Comparison of ENCODE assay signal across 15 cellular contexts in genomic region chr1:172977296-172978027, GRCh38.
DNase-seq lines count a peak whose midpoint lies in the region; ATAC-seq and TF ChIP-seq lines count a peak whose summit lies in the region.
"Had no signal": no experiment of that assay in that cellular context is flagged by ENCODE, and none has a peak within 500 bp of the region (broad histone marks: within the 10 kb centered on the region; RNA-seq: fewer than 3 reads in every experiment).

No MANE protein-coding gene starts in this region.

- ATAC-seq in GM19452 (IDR thresholded peaks at IDR 0.05; ENCODE audit: unreplicated experiment), result peak; percentile 55
- no peak for ATAC-seq in GM19397 (IDR thresholded peaks at IDR 0.05; ENCODE audit: unreplicated experiment)
- ATAC-seq: T-helper 17 cell had no signal

- no peaks in the 10 kb centered on the region for H3K79me2 ChIP-seq in ACC112 (ENCODE audit: control insufficient read depth, insufficient read depth, low read length, unreplicated experiment)

- H3K27me3 Mint-ChIP-seq in Caco-2 (ENCODE audit: insufficient read depth, unreplicated experiment), result no peaks in the 10 kb centered on the region
- H3K27me3 Mint-ChIP-seq: T-helper 17 cell had no signal

- H3K27ac Mint-ChIP-seq in Caco-2 (ENCODE audit: unreplicated experiment), result no peak overlapping the region
- H3K27ac Mint-ChIP-seq: activated T-helper 1 cell treated with anti-CD3 and anti-CD28 coated beads, Interleukin-12 subunit alpha, Interleukin-12 subunit beta, Interleukin-2, Interleukin-4 antibody, amounts not matched to agents 30 ng/mL and 10 ng/mL and 1 ng/mL, durations not matched to agents 14 hours and 24 hours and 36 hours; immature natural killer cell had no signal

- H3K27me3 ChIP-seq in ACC112 (ENCODE audit: insufficient read depth, low read length) (no peaks in the 10 kb centered on the region), MG63 (no peaks in the 10 kb centered on the region), Caco-2 (replicated peaks; ENCODE audit: control insufficient read depth, insufficient read depth, low read length) (no peaks in the 10 kb centered on the region), tibial artery (no peaks in the 10 kb centered on the region)
- H3K27me3 ChIP-seq: tibial nerve had no signal

- H3K27ac ChIP-seq in ACC112 (ENCODE audit: low read depth, low read length) (peak overlapping the region; percentile 92), tibial artery (no peak overlapping the region)
- H3K27ac ChIP-seq: tibial nerve had no signal

- H3K9me3 ChIP-seq in MG63 (peaks cover 5% of the 10 kb centered on the region; the same call in 1 of the 2 replicates), Caco-2 (no peaks in the 10 kb centered on the region), tibial artery (no peaks in the 10 kb centered on the region)
- H3K9me3 ChIP-seq: tibial nerve had no signal

- no peak overlapping the region for H2AFZ ChIP-seq in ACC112 (ENCODE audit: low read length, unreplicated experiment)

- peaks cover 28% of the 10 kb centered on the region for H3K4me1 Mint-ChIP-seq in Caco-2 (ENCODE audit: low read depth, unreplicated experiment)
- H3K4me1 Mint-ChIP-seq: immature natural killer cell, T-helper 17 cell had no signal

- POLR2A ChIA-PET in Caco-2 (lab: Charles Lee), result no interaction called here

- no peak overlapping the region for H3K4me3 Mint-ChIP-seq in Caco-2 (ENCODE audit: unreplicated experiment)
- H3K4me3 Mint-ChIP-seq: activated T-helper 1 cell treated with anti-CD3 and anti-CD28 coated beads, Interleukin-12 subunit alpha, Interleukin-12 subunit beta, Interleukin-2, Interleukin-4 antibody, amounts not matched to agents 30 ng/mL and 10 ng/mL and 1 ng/mL, durations not matched to agents 14 hours and 24 hours and 36 hours; immature natural killer cell; T-helper 17 cell had no signal

- CTCF ChIA-PET in Caco-2 (lab: Charles Lee), result no interaction called here

- H3K4me3 ChIP-seq in ACC112 (ENCODE audit: low read depth, low read length), result no peak overlapping the region
- H3K4me3 ChIP-seq in MG63, result no peak overlapping the region
- H3K4me3 ChIP-seq in fibroblast of mammary gland (ENCODE audit: control insufficient read depth, low read depth, low read length), result no peak overlapping the region
- H3K4me3 ChIP-seq in Caco-2 (ENCODE audit: low read depth, low read length), result no peak overlapping the region
- H3K4me3 ChIP-seq in tibial artery, result no peak overlapping the region
- H3K4me3 ChIP-seq: tibial nerve had no signal

- intact Hi-C loops in Caco-2 (cut with micrococcal nuclease; ENCODE audit: unreplicated experiment) (loop anchor here (10.0 kb wide), 3 partner anchors 93 to 233 kb away; no protein-coding TSS in a partner anchor), tibial artery (cut with DNase I; ENCODE audit: low total_unique reads) (no loop called here)

- peaks cover 15% of the 10 kb centered on the region for H3K9me3 Mint-ChIP-seq in Caco-2 (ENCODE audit: unreplicated experiment)
- H3K9me3 Mint-ChIP-seq: activated T-helper 1 cell treated with anti-CD3 and anti-CD28 coated beads, Interleukin-12 subunit alpha, Interleukin-12 subunit beta, Interleukin-2, Interleukin-4 antibody, amounts not matched to agents 30 ng/mL and 10 ng/mL and 1 ng/mL, durations not matched to agents 14 hours and 24 hours and 36 hours; immature natural killer cell had no signal

- DNase-seq in MG63 (peak; percentile 12), fibroblast of mammary gland (ENCODE audit: low read depth) (peak; percentile 87), Caco-2 (no peak), tibial artery (no peak)
- no peak for DNase-seq in central memory CD4-positive, alpha-beta T cell
- DNase-seq: activated CD4-positive, alpha-beta T cell treated with anti-CD3 and anti-CD28 coated beads, Interleukin-2, amount 50 U/mL, for 4 hours; immature natural killer cell; NCI-H1092 treated with DMSO at 0.1 percent for 48 hours; NCI-H226; T-helper 17 cell had no signal

- H3K36me3 ChIP-seq in ACC112 (ENCODE audit: insufficient read depth, low read length) (no peaks in the 10 kb centered on the region), MG63 (no peaks in the 10 kb centered on the region), Caco-2 (ENCODE audit: control insufficient read depth, insufficient read depth, low read length) (no peaks in the 10 kb centered on the region), tibial artery (no peaks in the 10 kb centered on the region)
- H3K36me3 ChIP-seq: tibial nerve had no signal

- H3K36me3 Mint-ChIP-seq in Caco-2 (ENCODE audit: insufficient read depth, unreplicated experiment), result no peaks in the 10 kb centered on the region
- H3K36me3 Mint-ChIP-seq: immature natural killer cell had no signal

- H3K4me1 ChIP-seq in ACC112 (ENCODE audit: control insufficient read depth, insufficient read depth, low read length, unreplicated experiment) (peaks cover 39% of the 10 kb centered on the region), Caco-2 (peaks cover 25% of the 10 kb centered on the region), tibial artery (peaks cover 0 to 9% (median 0%) of the 10 kb centered on the region in 4 donors)
- H3K4me1 ChIP-seq: tibial nerve had no signal

- TF ChIP-seq CTCF in fibroblast of mammary gland (conservative IDR thresholded peaks at IDR 0.05; ENCODE audit: control insufficient read depth, insufficient read depth, low read depth, low read length) (no peak), Caco-2 (IDR thresholded peaks at IDR 0.05; ENCODE audit: insufficient read depth in 1 of 2, low read depth in 1 of 2, low read length in 1 of 2, severe bottlenecking in 1 of 2, unreplicated experiment in 1 of 2) (no peak), tibial artery (IDR thresholded peaks at IDR 0.05) (no peak)

- BruUV-seq in Caco-2 (replicated peaks; lab: Mats Ljungman, UMichigan), result no TSS peak

Comparison
In these comparisons a context has a peak if more than half of its experiments do, and no peak if none do; other contexts are left out.
1. DNase-seq: peak in MG63 (single experiment) and fibroblast of mammary gland (single experiment); none in Caco-2 (0 of 2), tibial artery (0 of 2) and central memory CD4-positive, alpha-beta T cell (single experiment).